ENCODE assay signal across 10 cellular contexts in genomic region chr2:48110497-48110896, GRCh38.
DNase-seq lines count a peak whose midpoint lies in the region; ATAC-seq lines count a peak whose summit lies in the region.
"Had no signal": no experiment of that assay in that cellular context is flagged by ENCODE, and none has a peak within 500 bp of the region (broad histone marks: within the 10 kb centered on the region; RNA-seq: fewer than 3 reads in every experiment).

No MANE protein-coding gene starts in this region.

- H4K20me1 ChIP-seq in Karpas-422 (ENCODE audit: insufficient read depth, low read depth, low read length) = no peaks in the 10 kb centered on the region

- H3K27me3 Mint-ChIP-seq in CD8-positive, alpha-beta memory T cell = peaks cover 0 to 2% of the 10 kb centered on the region in 2 donors
- no peaks in the 10 kb centered on the region for H3K27me3 Mint-ChIP-seq in naive thymus-derived CD8-positive, alpha-beta T cell
- H3K27me3 Mint-ChIP-seq: activated CD4-positive, alpha-beta memory T cell treated with anti-CD3 and anti-CD28 coated beads for 36 hours had no signal

- H3K79me2 ChIP-seq in Karpas-422 (ENCODE audit: low read length) = no peaks in the 10 kb centered on the region

- CTCF ChIA-PET in CD8-positive, alpha-beta memory T cell (lab: Charles Lee) = interaction anchor here (1.5 kb wide), 1 partner anchor 252 kb away, joined by 7 read pairs; no protein-coding TSS in a partner anchor

- H3K27ac Mint-ChIP-seq in CD8-positive, alpha-beta memory T cell = no peak overlapping the region
- H3K27ac Mint-ChIP-seq in naive thymus-derived CD8-positive, alpha-beta T cell = peak overlapping the region in 1 of 10 donors; percentile 37

- H3K27me3 ChIP-seq in CD8-positive, alpha-beta memory T cell (ENCODE audit: insufficient read depth, low read length, poor library complexity, severe bottlenecking) = no peaks in the 10 kb centered on the region
- H3K27me3 ChIP-seq in Karpas-422 (ENCODE audit: low read length) = 0 out of 2 replicates have a peak, but pooled peaks cover 3% of the 10 kb centered on the region
- H3K27me3 ChIP-seq: body of pancreas had no signal

- peaks cover 0 to 2% (median 0%) of the 10 kb centered on the region in 3 donors for H3K36me3 Mint-ChIP-seq in CD8-positive, alpha-beta memory T cell
- no peaks in the 10 kb centered on the region for H3K36me3 Mint-ChIP-seq in naive thymus-derived CD8-positive, alpha-beta T cell
- H3K36me3 Mint-ChIP-seq: activated CD4-positive, alpha-beta memory T cell treated with anti-CD3 and anti-CD28 coated beads for 36 hours had no signal

- peaks cover 18% of the 10 kb centered on the region for H3K4me1 ChIP-seq in CD8-positive, alpha-beta memory T cell (ENCODE audit: insufficient read depth, low read length)
- H3K4me1 ChIP-seq in Karpas-422 (ENCODE audit: low read length) = peaks cover 34% of the 10 kb centered on the region

- H3K9me3 Mint-ChIP-seq in CD8-positive, alpha-beta memory T cell = no peaks in the 10 kb centered on the region
- no peaks in the 10 kb centered on the region for H3K9me3 Mint-ChIP-seq in naive thymus-derived CD8-positive, alpha-beta T cell
- H3K9me3 Mint-ChIP-seq: activated CD4-positive, alpha-beta memory T cell treated with anti-CD3 and anti-CD28 coated beads for 36 hours had no signal

- no peak for ATAC-seq in naive thymus-derived CD8-positive, alpha-beta T cell
- no peak for ATAC-seq in esophagus mucosa
- no peak for ATAC-seq in HG02798 (IDR thresholded peaks at IDR 0.05; ENCODE audit: poor library complexity, unreplicated experiment)
- ATAC-seq in GM18870 (IDR thresholded peaks at IDR 0.05; ENCODE audit: unreplicated experiment) = no peak

- no peaks in the 10 kb centered on the region for H3K9me3 ChIP-seq in CD8-positive, alpha-beta memory T cell (ENCODE audit: low read length)
- H3K9me3 ChIP-seq in Karpas-422 (ENCODE audit: low read length) = no peaks in the 10 kb centered on the region
- H3K9me3 ChIP-seq: body of pancreas had no signal

- POLR2A ChIA-PET in CD8-positive, alpha-beta memory T cell (lab: Charles Lee) = no interaction called here
- POLR2A ChIA-PET in naive thymus-derived CD8-positive, alpha-beta T cell (lab: Charles Lee) = no interaction called here

- DNase-seq in CD8-positive, alpha-beta memory T cell = no peak
- DNase-seq in Karpas-422 = no peak
- DNase-seq in dermis blood vessel endothelial cell = peak; percentile 7
- DNase-seq in naive thymus-derived CD8-positive, alpha-beta T cell = no peak
- no peak for DNase-seq in DMS79 treated with DMSO at 0.1 percent for 48 hours (lab: John Stamatoyannopoulos, UW)

- no peaks in the 10 kb centered on the region for H3K36me3 ChIP-seq in CD8-positive, alpha-beta memory T cell (ENCODE audit: insufficient read depth, low read length)
- H3K36me3 ChIP-seq in Karpas-422 (ENCODE audit: insufficient read depth, low read length) = no peaks in the 10 kb centered on the region

- H3K4me1 Mint-ChIP-seq in CD8-positive, alpha-beta memory T cell = peaks cover 19 to 39% (median 20%) of the 10 kb centered on the region in 3 donors
- H3K4me1 Mint-ChIP-seq in naive thymus-derived CD8-positive, alpha-beta T cell = peaks cover 8 to 44% (median 25%) of the 10 kb centered on the region in 4 donors

- H3K9ac ChIP-seq in Karpas-422 (ENCODE audit: low read length) = no peak overlapping the region

- no peak overlapping the region for H3K4me3 ChIP-seq in CD8-positive, alpha-beta memory T cell (ENCODE audit: low read length)
- H3K4me3 ChIP-seq in Karpas-422 (ENCODE audit: low read length) = no peak overlapping the region

- no peak overlapping the region for H2AFZ ChIP-seq in Karpas-422 (ENCODE audit: low read length)

- H3K27ac ChIP-seq in CD8-positive, alpha-beta memory T cell (ENCODE audit: low read depth, low read length) = no peak overlapping the region
- H3K27ac ChIP-seq in Karpas-422 (ENCODE audit: low read length) = no peak overlapping the region

- peak overlapping the region; percentile 97 for H3K4me2 ChIP-seq in Karpas-422 (ENCODE audit: low read depth, low read length, poor library complexity, severe bottlenecking)

- H3K9me2 ChIP-seq in Karpas-422 (replicated peaks; ENCODE audit: insufficient read depth, low read length) = no peaks in the 10 kb centered on the region

- peak overlapping the region; percentile 91 to 96 (median 92) for H3K4me3 Mint-ChIP-seq in CD8-positive, alpha-beta memory T cell
- peak overlapping the region in 9 of 10 donors; percentile 87 to 95 (median 92) for H3K4me3 Mint-ChIP-seq in naive thymus-derived CD8-positive, alpha-beta T cell
